In the genomic region with DNA sequence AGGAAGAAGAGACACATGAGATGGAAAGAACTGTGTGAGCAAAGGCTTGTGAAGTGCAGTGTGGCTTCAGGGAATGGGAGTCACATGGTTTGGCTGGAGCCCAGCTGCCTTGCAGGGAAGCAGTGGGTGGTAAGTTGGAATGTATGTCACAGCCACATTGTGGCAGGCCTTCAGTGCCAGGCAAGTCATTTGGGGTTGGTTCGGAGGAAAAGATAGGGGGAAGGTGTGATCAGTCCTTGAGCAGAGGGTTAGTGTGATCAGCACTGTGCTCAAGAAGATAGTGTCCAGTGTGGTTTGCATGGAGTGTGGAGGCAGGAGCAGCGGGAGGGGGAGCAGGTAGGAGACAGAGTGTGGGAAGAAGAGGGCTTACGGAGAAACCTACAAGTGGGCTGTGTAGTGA, we compare ENCODE assay signal across 2 cellular contexts.
TF ChIP-seq lines count a peak whose summit lies in the region.

No MANE protein-coding gene starts in this region.

TF ChIP-seq in HCT116, 20 proteins besides CTCF, POLR2A, EP300 and RAD21 (continued from another document):
- TF ChIP-seq, protein P1, sequence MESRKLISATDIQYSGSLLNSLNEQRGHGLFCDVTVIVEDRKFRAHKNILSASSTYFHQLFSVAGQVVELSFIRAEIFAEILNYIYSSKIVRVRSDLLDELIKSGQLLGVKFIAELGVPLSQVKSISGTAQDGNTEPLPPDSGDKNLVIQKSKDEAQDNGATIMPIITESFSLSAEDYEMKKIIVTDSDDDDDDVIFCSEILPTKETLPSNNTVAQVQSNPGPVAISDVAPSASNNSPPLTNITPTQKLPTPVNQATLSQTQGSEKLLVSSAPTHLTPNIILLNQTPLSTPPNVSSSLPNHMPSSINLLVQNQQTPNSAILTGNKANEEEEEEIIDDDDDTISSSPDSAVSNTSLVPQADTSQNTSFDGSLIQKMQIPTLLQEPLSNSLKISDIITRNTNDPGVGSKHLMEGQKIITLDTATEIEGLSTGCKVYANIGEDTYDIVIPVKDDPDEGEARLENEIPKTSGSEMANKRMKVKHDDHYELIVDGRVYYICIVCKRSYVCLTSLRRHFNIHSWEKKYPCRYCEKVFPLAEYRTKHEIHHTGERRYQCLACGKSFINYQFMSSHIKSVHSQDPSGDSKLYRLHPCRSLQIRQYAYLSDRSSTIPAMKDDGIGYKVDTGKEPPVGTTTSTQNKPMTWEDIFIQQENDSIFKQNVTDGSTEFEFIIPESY (IDR thresholded peaks at IDR 0.05; ENCODE audit: extremely low read depth, insufficient replicate concordance, low read length) = no peak
- TF ChIP-seq CEBPB (IDR thresholded peaks at IDR 0.05; ENCODE audit: low read depth) (no peak), CBX3 (IDR thresholded peaks at IDR 0.05; ENCODE audit: low read depth) (no peak), SRF (IDR thresholded peaks at IDR 0.05; ENCODE audit: low read depth) (no peak), EGR1 (IDR thresholded peaks at IDR 0.05; ENCODE audit: low read depth) (no peak), FOSL1 (IDR thresholded peaks at IDR 0.05; ENCODE audit: low read depth) (no peak)

TF ChIP-seq in SK-N-SH, 30 proteins besides CTCF, POLR2A, EP300 and RAD21 (continued from another document):
- TF ChIP-seq JUND (IDR thresholded peaks at IDR 0.05) (no peak), SMC3 (IDR thresholded peaks at IDR 0.05; ENCODE audit: low read depth, low read length) (no peak), YY1 (IDR thresholded peaks at IDR 0.05; ENCODE audit: low read depth) (no peak), IRF3 (IDR thresholded peaks at IDR 0.05; ENCODE audit: low read depth, low read length) (no peak), ELF1 (IDR thresholded peaks at IDR 0.05) (no peak), MXI1 (IDR thresholded peaks at IDR 0.05; ENCODE audit: low read depth, low read length) (peak; percentile 30; the same call in 1 of the 2 replicates), SIN3A (IDR thresholded peaks at IDR 0.05; ENCODE audit: borderline replicate concordance, low read depth, low read length) (no peak), EZH2phosphoT487 (IDR thresholded peaks at IDR 0.05; ENCODE audit: borderline replicate concordance, low read depth) (no peak), PBX3 (IDR thresholded peaks at IDR 0.05) (no peak), GABPA (IDR thresholded peaks at IDR 0.05; ENCODE audit: low read depth) (no peak), USF2 (IDR thresholded peaks at IDR 0.05; ENCODE audit: borderline replicate concordance, low read depth, low read length) (no peak), POLR2AphosphoS5 (IDR thresholded peaks at IDR 0.05; ENCODE audit: low read depth, low read length) (no peak), CHD2 (IDR thresholded peaks at IDR 0.05; ENCODE audit: low read length, partially characterized antibody) (no peak), RXRA (IDR thresholded peaks at IDR 0.05; ENCODE audit: borderline replicate concordance, low read depth) (no peak)
- TF ChIP-seq, protein P2, sequence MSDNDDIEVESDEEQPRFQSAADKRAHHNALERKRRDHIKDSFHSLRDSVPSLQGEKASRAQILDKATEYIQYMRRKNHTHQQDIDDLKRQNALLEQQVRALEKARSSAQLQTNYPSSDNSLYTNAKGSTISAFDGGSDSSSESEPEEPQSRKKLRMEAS (IDR thresholded peaks at IDR 0.05; ENCODE audit: low read depth) = peak; percentile 59
- TF ChIP-seq, protein P3, sequence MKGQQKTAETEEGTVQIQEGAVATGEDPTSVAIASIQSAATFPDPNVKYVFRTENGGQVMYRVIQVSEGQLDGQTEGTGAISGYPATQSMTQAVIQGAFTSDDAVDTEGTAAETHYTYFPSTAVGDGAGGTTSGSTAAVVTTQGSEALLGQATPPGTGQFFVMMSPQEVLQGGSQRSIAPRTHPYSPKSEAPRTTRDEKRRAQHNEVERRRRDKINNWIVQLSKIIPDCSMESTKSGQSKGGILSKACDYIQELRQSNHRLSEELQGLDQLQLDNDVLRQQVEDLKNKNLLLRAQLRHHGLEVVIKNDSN (IDR thresholded peaks at IDR 0.05; ENCODE audit: borderline replicate concordance, low read depth) = peak; percentile 77
- TF ChIP-seq, protein P1 (IDR thresholded peaks at IDR 0.05; ENCODE audit: borderline replicate concordance, low read depth) = no peak
TF ChIP-seq in SK-N-SH: peak in this region for 4.
